Comparison of ENCODE assay signal across 1 cellular context in the genomic region with DNA sequence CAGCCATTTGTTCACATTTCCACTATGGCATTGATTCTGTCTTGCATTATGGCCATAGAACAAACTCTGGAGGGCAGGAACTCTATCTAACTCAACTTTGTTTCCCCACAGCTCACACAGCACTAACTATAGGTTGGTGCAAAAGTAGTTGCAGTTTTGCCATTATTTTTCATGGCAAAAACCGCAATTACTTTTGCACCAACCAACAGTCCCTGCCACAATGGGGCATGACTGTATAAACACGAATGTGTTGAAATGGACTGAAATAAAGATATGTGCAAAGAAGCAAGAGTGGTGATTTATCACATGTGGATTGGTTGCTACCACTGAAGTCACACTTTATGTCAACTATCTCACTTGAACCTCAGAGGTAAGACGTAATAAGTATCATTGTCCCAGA.
TF ChIP-seq lines count a peak whose summit lies in the region.

No MANE protein-coding gene starts in this region.

TF ChIP-seq in HepG2, 621 proteins besides CTCF, POLR2A, EP300 and RAD21:
- TF ChIP-seq, protein P1, sequence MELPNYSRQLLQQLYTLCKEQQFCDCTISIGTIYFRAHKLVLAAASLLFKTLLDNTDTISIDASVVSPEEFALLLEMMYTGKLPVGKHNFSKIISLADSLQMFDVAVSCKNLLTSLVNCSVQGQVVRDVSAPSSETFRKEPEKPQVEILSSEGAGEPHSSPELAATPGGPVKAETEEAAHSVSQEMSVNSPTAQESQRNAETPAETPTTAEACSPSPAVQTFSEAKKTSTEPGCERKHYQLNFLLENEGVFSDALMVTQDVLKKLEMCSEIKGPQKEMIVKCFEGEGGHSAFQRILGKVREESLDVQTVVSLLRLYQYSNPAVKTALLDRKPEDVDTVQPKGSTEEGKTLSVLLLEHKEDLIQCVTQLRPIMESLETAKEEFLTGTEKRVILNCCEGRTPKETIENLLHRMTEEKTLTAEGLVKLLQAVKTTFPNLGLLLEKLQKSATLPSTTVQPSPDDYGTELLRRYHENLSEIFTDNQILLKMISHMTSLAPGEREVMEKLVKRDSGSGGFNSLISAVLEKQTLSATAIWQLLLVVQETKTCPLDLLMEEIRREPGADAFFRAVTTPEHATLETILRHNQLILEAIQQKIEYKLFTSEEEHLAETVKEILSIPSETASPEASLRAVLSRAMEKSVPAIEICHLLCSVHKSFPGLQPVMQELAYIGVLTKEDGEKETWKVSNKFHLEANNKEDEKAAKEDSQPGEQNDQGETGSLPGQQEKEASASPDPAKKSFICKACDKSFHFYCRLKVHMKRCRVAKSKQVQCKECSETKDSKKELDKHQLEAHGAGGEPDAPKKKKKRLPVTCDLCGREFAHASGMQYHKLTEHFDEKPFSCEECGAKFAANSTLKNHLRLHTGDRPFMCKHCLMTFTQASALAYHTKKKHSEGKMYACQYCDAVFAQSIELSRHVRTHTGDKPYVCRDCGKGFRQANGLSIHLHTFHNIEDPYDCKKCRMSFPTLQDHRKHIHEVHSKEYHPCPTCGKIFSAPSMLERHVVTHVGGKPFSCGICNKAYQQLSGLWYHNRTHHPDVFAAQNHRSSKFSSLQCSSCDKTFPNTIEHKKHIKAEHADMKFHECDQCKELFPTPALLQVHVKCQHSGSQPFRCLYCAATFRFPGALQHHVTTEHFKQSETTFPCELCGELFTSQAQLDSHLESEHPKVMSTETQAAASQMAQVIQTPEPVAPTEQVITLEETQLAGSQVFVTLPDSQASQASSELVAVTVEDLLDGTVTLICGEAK (IDR thresholded peaks at IDR 0.05): peak; percentile 89
- TF ChIP-seq, protein P1 (CRISPR knock-in tag; IDR thresholded peaks at IDR 0.05): no peak
- TF ChIP-seq NCOA5 (CRISPR knock-in tag; IDR thresholded peaks at IDR 0.05): no peak
